ENCODE assay signal across 26 cellular contexts in the genomic region with DNA sequence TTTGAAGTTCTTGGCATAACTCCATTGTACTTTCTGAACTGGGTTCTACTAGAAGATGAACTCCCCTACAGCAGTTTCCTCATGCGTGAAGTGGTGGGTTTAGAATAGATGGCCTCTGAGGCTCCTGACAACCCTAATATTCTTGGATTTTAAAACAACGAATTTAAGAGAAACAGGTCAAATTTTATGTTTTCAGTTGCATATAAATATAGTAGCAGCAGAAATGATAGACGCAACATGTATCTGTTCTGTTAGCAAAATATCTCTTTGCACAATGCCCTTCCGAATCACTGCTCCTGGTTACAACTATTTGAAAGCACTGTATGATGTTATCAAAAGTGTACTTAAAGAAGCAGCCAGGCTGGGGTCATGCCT.
"Had no signal": no experiment of that assay in that cellular context is flagged by ENCODE, and none has a peak within 500 bp of the region (broad histone marks: within the 10 kb centered on the region; RNA-seq: fewer than 3 reads in every experiment).

No MANE protein-coding gene starts in this region.

- DNase-seq: activated B cell treated with CpG ODN at 0.5 μM for 24 hours; activated CD4-positive, alpha-beta T cell treated with anti-CD3 and anti-CD28 coated beads for 48 hours; activated CD4-positive, alpha-beta T cell treated with anti-CD3 and anti-CD28 coated beads, Interleukin-2, amount 50 U/mL, for 1 hour; activated CD4-positive, alpha-beta T cell treated with anti-CD3 and anti-CD28 coated beads, Interleukin-2, amount 50 U/mL, for 48 hours; activated CD8-positive, alpha-beta memory T cell treated with anti-CD3 and anti-CD28 coated beads for 24 hours; activated CD8-positive, alpha-beta T cell treated with anti-CD3 and anti-CD28 coated beads for 36 hours; activated effector memory CD4-positive, alpha-beta T cell treated with Interleukin-2 at 50 U/mL for 16 hours; activated gamma-delta T cell treated with Interleukin-2 at 50 U/mL for 16 hours; activated naive CD4-positive, alpha-beta T cell treated with anti-CD3 and anti-CD28 coated beads, Interleukin-2, amount 50 U/mL, for 16 hours; activated naive CD4-positive, alpha-beta T cell treated with Interleukin-2 at 50 U/mL for 16 hours; activated T-cell treated with anti-CD3 and anti-CD28 coated beads, Interleukin-2, amount 50 U/mL, for 4 hours; amniotic stem cell; anterior cingulate cortex; effector CD8-positive, alpha-beta T cell; esophagus squamous epithelium; head of caudate nucleus; SW 1271; T-helper 1 cell; T-helper 17 cell; T1000; WERI-Rb-1 had no signal

- H3K4me3 ChIP-seq: breast epithelium, cardiac muscle cell, esophagus squamous epithelium had no signal

- H3K36me3 ChIP-seq: breast epithelium, cardiac muscle cell, esophagus squamous epithelium, WERI-Rb-1 had no signal

- H3K27me3 ChIP-seq: breast epithelium, cardiac muscle cell, esophagus squamous epithelium had no signal

- H3K4me1 ChIP-seq: breast epithelium, esophagus squamous epithelium had no signal

- H3K27ac ChIP-seq: breast epithelium, cardiac muscle cell, epithelial cell of prostate, esophagus squamous epithelium, WERI-Rb-1 had no signal

- H3K9me3 ChIP-seq: breast epithelium, esophagus squamous epithelium had no signal

- ATAC-seq: activated CD4-positive, CD25-positive, alpha-beta regulatory T cell treated with anti-CD3 and anti-CD28 coated beads, Interleukin-2, amount 50 U/mL, for 24 hours; activated CD8-positive, alpha-beta T cell treated with anti-CD3 and anti-CD28 coated beads for 36 hours; activated T-cell treated with anti-CD3 and anti-CD28 coated beads, Interleukin-2, amount 50 U/mL, for 4 hours; activated T-helper 17 cell treated with anti-CD3 and anti-CD28 coated beads, Interleukin-2, amount 50 U/mL, for 72 hours; T-helper 17 cell had no signal
